ENCODE assay signal across 1 cellular context in genomic region chr11:63534895-63535461, GRCh38.
TF ChIP-seq lines count a peak whose summit lies in the region.

No MANE protein-coding gene starts in this region.

TF ChIP-seq in K562, 482 proteins besides CTCF, POLR2A, EP300 and RAD21 (continued from another document and continues in another):
- TF ChIP-seq ZNF407 (IDR thresholded peaks at IDR 0.05; ENCODE audit: low read depth) (no peak), SLC30A9 (CRISPR knock-in tag; IDR thresholded peaks at IDR 0.05) (peak; percentile 79; the same call in 1 of the 2 replicates), DMBX1 (CRISPR knock-in tag; IDR thresholded peaks at IDR 0.05; ENCODE audit: borderline replicate concordance) (peak; percentile 100), ZNF830 (CRISPR knock-in tag; IDR thresholded peaks at IDR 0.05) (peak; percentile 88; the same call in 1 of the 2 replicates), ZNF12 (CRISPR knock-in tag; IDR thresholded peaks at IDR 0.05) (no peak), RBM39 (optimal IDR thresholded peaks at IDR 0.05; ENCODE audit: low read depth, low read length) (no peak), MXD1 (CRISPR knock-in tag; IDR thresholded peaks at IDR 0.05; ENCODE audit: borderline replicate concordance, poor library complexity, severe bottlenecking) (peak; percentile 72), E2F5 (CRISPR knock-in tag; IDR thresholded peaks at IDR 0.05) (no peak), ZEB2 (IDR thresholded peaks at IDR 0.05) (peak; percentile 82), CBX8 (IDR thresholded peaks at IDR 0.05; ENCODE audit: borderline replicate concordance, extremely low read depth, low read depth, low read length, poor library complexity, severe bottlenecking) (no peak), SRSF1 (IDR thresholded peaks at IDR 0.05; ENCODE audit: low read depth, low read length) (no peak), MECOM (CRISPR knock-in tag; IDR thresholded peaks at IDR 0.05) (peak; percentile 97), ZC3H11A (IDR thresholded peaks at IDR 0.05; ENCODE audit: low read depth, low read length) (no peak), JUN (IDR thresholded peaks at IDR 0.05; ENCODE audit: borderline replicate concordance, low read depth, low read length) (no peak), JUN (CRISPR knock-in tag; IDR thresholded peaks at IDR 0.05; ENCODE audit: borderline replicate concordance) (no peak), SAFB (IDR thresholded peaks at IDR 0.05; ENCODE audit: borderline replicate concordance, low read depth, low read length) (no peak), BRD9 (IDR thresholded peaks at IDR 0.05; ENCODE audit: low read depth, partially characterized antibody) (no peak), POLR2AphosphoS5 (IDR thresholded peaks at IDR 0.05; ENCODE audit: control insufficient read depth, insufficient read depth, low read depth, low read length) (no peak), FIP1L1 (IDR thresholded peaks at IDR 0.05; ENCODE audit: low read depth, low read length, poor library complexity, severe bottlenecking) (no peak), C11orf30 (IDR thresholded peaks at IDR 0.05; ENCODE audit: low read depth) (no peak; the same call in 1 of the 2 replicates), ZNF143 (CRISPR knock-in tag; IDR thresholded peaks at IDR 0.05) (no peak), SMAD1 (IDR thresholded peaks at IDR 0.05; ENCODE audit: low read depth, low read length, partially characterized antibody) (no peak), BCOR (IDR thresholded peaks at IDR 0.05) (no peak), ZNF146 (CRISPR knock-in tag; IDR thresholded peaks at IDR 0.05; ENCODE audit: unreplicated experiment) (no peak), ZNF134 (CRISPR knock-in tag; conservative IDR thresholded peaks at IDR 0.05) (peak; percentile 85), XRCC3 (IDR thresholded peaks at IDR 0.05) (no peak), HLTF (IDR thresholded peaks at IDR 0.05) (no peak), PHB2 (IDR thresholded peaks at IDR 0.05; ENCODE audit: low read depth) (no peak), KLF16 (IDR thresholded peaks at IDR 0.05) (no peak), ELK1 (CRISPR knock-in tag; IDR thresholded peaks at IDR 0.05) (no peak), PATZ1 (CRISPR knock-in tag; IDR thresholded peaks at IDR 0.05; ENCODE audit: borderline replicate concordance) (peak; percentile 97), ZNF165 (CRISPR knock-in tag; IDR thresholded peaks at IDR 0.05; ENCODE audit: borderline replicate concordance) (peak; percentile 96), TAL1 (IDR thresholded peaks at IDR 0.05) (peak; percentile 32; the same call in 1 of the 2 replicates), ZNF41 (CRISPR knock-in tag; conservative IDR thresholded peaks at IDR 0.05) (peak; percentile 97), PTBP1 (IDR thresholded peaks at IDR 0.05; ENCODE audit: low read depth, low read length) (no peak), ZNF239 (CRISPR knock-in tag; IDR thresholded peaks at IDR 0.05) (peak; percentile 95), NFE2L1 (tag; IDR thresholded peaks at IDR 0.05; ENCODE audit: borderline replicate concordance, low read depth) (peak; percentile 77), PPARD (CRISPR knock-in tag; IDR thresholded peaks at IDR 0.05) (peak; percentile 71; the same call in 1 of the 2 replicates), FOXM1 (IDR thresholded peaks at IDR 0.05; ENCODE audit: low read depth) (no peak), FOXM1 (CRISPR knock-in tag; IDR thresholded peaks at IDR 0.05; ENCODE audit: low read depth) (no peak), ZBTB34 (CRISPR knock-in tag; IDR thresholded peaks at IDR 0.05) (peak; percentile 94)
- TF ChIP-seq, protein P1, sequence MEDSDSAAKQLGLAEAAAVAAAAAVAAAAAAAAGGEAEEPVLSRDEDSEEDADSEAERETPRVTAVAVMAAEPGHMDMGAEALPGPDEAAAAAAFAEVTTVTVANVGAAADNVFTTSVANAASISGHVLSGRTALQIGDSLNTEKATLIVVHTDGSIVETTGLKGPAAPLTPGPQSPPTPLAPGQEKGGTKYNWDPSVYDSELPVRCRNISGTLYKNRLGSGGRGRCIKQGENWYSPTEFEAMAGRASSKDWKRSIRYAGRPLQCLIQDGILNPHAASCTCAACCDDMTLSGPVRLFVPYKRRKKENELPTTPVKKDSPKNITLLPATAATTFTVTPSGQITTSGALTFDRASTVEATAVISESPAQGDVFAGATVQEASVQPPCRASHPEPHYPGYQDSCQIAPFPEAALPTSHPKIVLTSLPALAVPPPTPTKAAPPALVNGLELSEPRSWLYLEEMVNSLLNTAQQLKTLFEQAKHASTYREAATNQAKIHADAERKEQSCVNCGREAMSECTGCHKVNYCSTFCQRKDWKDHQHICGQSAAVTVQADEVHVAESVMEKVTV (CRISPR knock-in tag; IDR thresholded peaks at IDR 0.05) = peak; percentile 81
- TF ChIP-seq, protein P2, sequence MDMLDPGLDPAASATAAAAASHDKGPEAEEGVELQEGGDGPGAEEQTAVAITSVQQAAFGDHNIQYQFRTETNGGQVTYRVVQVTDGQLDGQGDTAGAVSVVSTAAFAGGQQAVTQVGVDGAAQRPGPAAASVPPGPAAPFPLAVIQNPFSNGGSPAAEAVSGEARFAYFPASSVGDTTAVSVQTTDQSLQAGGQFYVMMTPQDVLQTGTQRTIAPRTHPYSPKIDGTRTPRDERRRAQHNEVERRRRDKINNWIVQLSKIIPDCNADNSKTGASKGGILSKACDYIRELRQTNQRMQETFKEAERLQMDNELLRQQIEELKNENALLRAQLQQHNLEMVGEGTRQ (CRISPR knock-in tag; IDR thresholded peaks at IDR 0.05) = no peak
- TF ChIP-seq, protein P3, sequence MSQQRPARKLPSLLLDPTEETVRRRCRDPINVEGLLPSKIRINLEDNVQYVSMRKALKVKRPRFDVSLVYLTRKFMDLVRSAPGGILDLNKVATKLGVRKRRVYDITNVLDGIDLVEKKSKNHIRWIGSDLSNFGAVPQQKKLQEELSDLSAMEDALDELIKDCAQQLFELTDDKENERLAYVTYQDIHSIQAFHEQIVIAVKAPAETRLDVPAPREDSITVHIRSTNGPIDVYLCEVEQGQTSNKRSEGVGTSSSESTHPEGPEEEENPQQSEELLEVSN (IDR thresholded peaks at IDR 0.05; ENCODE audit: borderline replicate concordance in 1 of 2, extremely low read depth in 1 of 2, insufficient read depth in 1 of 2, insufficient read length in 1 of 2, low read depth in 1 of 2, low read length in 1 of 2, poor library complexity in 1 of 2, severe bottlenecking in 1 of 2) = no peak
- TF ChIP-seq, protein P4, sequence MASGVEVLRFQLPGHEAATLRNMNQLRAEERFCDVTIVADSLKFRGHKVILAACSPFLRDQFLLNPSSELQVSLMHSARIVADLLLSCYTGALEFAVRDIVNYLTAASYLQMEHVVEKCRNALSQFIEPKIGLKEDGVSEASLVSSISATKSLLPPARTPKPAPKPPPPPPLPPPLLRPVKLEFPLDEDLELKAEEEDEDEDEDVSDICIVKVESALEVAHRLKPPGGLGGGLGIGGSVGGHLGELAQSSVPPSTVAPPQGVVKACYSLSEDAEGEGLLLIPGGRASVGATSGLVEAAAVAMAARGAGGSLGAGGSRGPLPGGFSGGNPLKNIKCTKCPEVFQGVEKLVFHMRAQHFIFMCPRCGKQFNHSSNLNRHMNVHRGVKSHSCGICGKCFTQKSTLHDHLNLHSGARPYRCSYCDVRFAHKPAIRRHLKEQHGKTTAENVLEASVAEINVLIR (CRISPR knock-in tag; IDR thresholded peaks at IDR 0.05) = peak; percentile 86
- TF ChIP-seq, protein P5, sequence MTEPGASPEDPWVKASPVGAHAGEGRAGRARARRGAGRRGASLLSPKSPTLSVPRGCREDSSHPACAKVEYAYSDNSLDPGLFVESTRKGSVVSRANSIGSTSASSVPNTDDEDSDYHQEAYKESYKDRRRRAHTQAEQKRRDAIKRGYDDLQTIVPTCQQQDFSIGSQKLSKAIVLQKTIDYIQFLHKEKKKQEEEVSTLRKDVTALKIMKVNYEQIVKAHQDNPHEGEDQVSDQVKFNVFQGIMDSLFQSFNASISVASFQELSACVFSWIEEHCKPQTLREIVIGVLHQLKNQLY (CRISPR knock-in tag; conservative IDR thresholded peaks at IDR 0.05) = no peak
